17 cellular contexts compared by ENCODE assay signal in the genomic region with DNA sequence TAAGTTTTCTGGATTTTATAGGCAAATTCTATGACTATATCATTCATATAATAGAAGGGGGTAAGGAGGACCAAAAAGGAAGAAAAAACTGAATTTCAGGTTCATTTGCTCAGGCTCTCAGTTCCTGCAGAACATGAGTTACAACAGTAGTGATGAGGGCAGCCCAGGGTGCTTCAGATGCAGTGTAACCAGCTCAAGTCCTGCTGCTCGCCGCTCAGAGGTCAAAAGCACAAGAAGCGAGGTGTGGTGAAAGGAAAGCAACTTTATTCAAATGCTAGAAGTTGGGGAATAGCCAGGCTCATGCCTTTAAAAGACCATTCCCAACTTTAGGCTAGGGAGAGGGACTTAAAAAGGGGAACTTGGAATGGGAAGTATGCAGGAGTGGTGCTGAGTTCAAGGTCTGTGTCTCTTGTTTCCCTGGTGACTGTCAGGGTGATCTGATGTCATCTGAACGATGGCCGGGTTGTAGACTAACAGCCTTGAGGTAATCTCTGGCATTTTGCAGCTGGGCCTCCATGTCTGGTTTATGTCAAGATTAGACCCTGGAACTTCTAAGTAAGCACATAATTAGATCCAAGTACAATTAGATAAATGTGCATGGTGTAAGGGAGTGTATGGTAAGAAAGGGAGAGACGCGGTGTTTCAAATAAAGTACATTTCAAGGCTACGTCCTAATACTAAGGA. TPM values are rescaled to one million over a fixed set of nuclear protein-coding genes. Genes with fewer than 3 reads are reported as not detected.
A peak's percentile ranks its signal among the peaks of the same experiment; 100 is the strongest.
DNase-seq lines count a peak whose midpoint lies in the region; ATAC-seq and TF ChIP-seq lines count a peak whose summit lies in the region.
"Had no signal": no experiment of that assay in that cellular context is flagged by ENCODE, and none has a peak within 500 bp of the region (broad histone marks: within the 10 kb centered on the region; RNA-seq: fewer than 3 reads in every experiment).

No MANE protein-coding gene starts in this region.

- H3K4me3 ChIP-seq in mesodermal cell (ENCODE audit: extremely low read depth, insufficient read depth, low read length, poor library complexity, severe bottlenecking): no peak overlapping the region
- H3K4me3 ChIP-seq: GM23248, Peyer's patch had no signal

- no peaks in the 10 kb centered on the region for H3K9me3 ChIP-seq in mesodermal cell (ENCODE audit: control insufficient read depth, low read length)
- H3K9me3 ChIP-seq: Peyer's patch had no signal

- intact Hi-C loops in natural killer cell (cut with micrococcal nuclease): no loop called here

- no peaks in the 10 kb centered on the region for H3K9me3 Mint-ChIP-seq in natural killer cell
- no peaks in the 10 kb centered on the region for H3K9me3 Mint-ChIP-seq in natural killer cell treated with Interleukin-12 subunit alpha and Interleukin-12 subunit beta and Interleukin-15 and Interleukin-18, amount 100 ng/mL, for 72 hours
- no peaks in the 10 kb centered on the region for H3K9me3 Mint-ChIP-seq in central memory CD8-positive, alpha-beta T cell
- H3K9me3 Mint-ChIP-seq: HFFc6 had no signal

- H3K4me3 Mint-ChIP-seq in natural killer cell: peak overlapping the region; percentile 6
- H3K4me3 Mint-ChIP-seq in natural killer cell treated with Interleukin-12 subunit alpha and Interleukin-12 subunit beta and Interleukin-15 and Interleukin-18, amount 100 ng/mL, for 72 hours: no peak overlapping the region
- H3K4me3 Mint-ChIP-seq in central memory CD8-positive, alpha-beta T cell: no peak overlapping the region
- H3K4me3 Mint-ChIP-seq: HFFc6 had no signal

- no peak for TF ChIP-seq CTCF in natural killer cell (IDR thresholded peaks at IDR 0.05)

- H3K27ac ChIP-seq in mesodermal cell (ENCODE audit: low read depth, low read length, severe bottlenecking): peak overlapping the region; percentile 65
- H3K27ac ChIP-seq: GM23248, Peyer's patch had no signal

- DNase-seq in natural killer cell: no peak
- no peak for DNase-seq in natural killer cell treated with Interleukin-12 subunit alpha and Interleukin-12 subunit beta and Interleukin-15 and Interleukin-18, amount 100 ng/mL, for 72 hours (ENCODE audit: low spot score)
- DNase-seq in central memory CD8-positive, alpha-beta T cell (ENCODE audit: low spot score in 2 of 2): no peak
- no peak for DNase-seq in NCI-H345 treated with DMSO at 0.1 percent for 48 hours (lab: John Stamatoyannopoulos, UW; ENCODE audit: unreplicated experiment)
- no peak for DNase-seq in NK-92 treated with Interleukin-12 subunit alpha and Interleukin-12 subunit beta, amount 100 ng/mL, for 24 hours (lab: John Stamatoyannopoulos, UW)
- no peak for DNase-seq in cerebellar cortex (ENCODE audit: low spot score)
- DNase-seq in 8988T: no peak
- DNase-seq: GM23248, HFFc6, Kasumi-1, NCI-H1930, NCI-H2171, NCI-H774, Peyer's patch, SHP77 had no signal

- no peaks in the 10 kb centered on the region for H3K36me3 ChIP-seq in mesodermal cell (ENCODE audit: control insufficient read depth, insufficient read depth, low read length)
- H3K36me3 ChIP-seq: Peyer's patch had no signal

- no peak overlapping the region for H3K27ac Mint-ChIP-seq in natural killer cell
- no peak overlapping the region for H3K27ac Mint-ChIP-seq in natural killer cell treated with Interleukin-12 subunit alpha and Interleukin-12 subunit beta and Interleukin-15 and Interleukin-18, amount 100 ng/mL, for 72 hours
- H3K27ac Mint-ChIP-seq in central memory CD8-positive, alpha-beta T cell (ENCODE audit: low read depth): peak overlapping the region; percentile 42
- H3K27ac Mint-ChIP-seq: HFFc6 had no signal

- peaks cover 0 to 2% of the 10 kb centered on the region in 2 donors for H3K27me3 Mint-ChIP-seq in natural killer cell (ENCODE audit: low read depth in 2 of 2)
- H3K27me3 Mint-ChIP-seq in natural killer cell treated with Interleukin-12 subunit alpha and Interleukin-12 subunit beta and Interleukin-15 and Interleukin-18, amount 100 ng/mL, for 72 hours: peaks cover 0 to 2% of the 10 kb centered on the region in 2 donors
- H3K27me3 Mint-ChIP-seq in central memory CD8-positive, alpha-beta T cell: no peaks in the 10 kb centered on the region

- peaks cover 19 to 20% of the 10 kb centered on the region in 2 donors for H3K4me1 Mint-ChIP-seq in natural killer cell
- peaks cover 14 to 17% of the 10 kb centered on the region in 2 donors for H3K4me1 Mint-ChIP-seq in natural killer cell treated with Interleukin-12 subunit alpha and Interleukin-12 subunit beta and Interleukin-15 and Interleukin-18, amount 100 ng/mL, for 72 hours (ENCODE audit: low read depth in 2 of 2)
- peaks cover 11% of the 10 kb centered on the region for H3K4me1 Mint-ChIP-seq in central memory CD8-positive, alpha-beta T cell
- H3K4me1 Mint-ChIP-seq: CD14-positive monocyte had no signal

- H3K36me3 Mint-ChIP-seq in natural killer cell: no peaks in the 10 kb centered on the region
- no peaks in the 10 kb centered on the region for H3K36me3 Mint-ChIP-seq in natural killer cell treated with Interleukin-12 subunit alpha and Interleukin-12 subunit beta and Interleukin-15 and Interleukin-18, amount 100 ng/mL, for 72 hours
- no peaks in the 10 kb centered on the region for H3K36me3 Mint-ChIP-seq in central memory CD8-positive, alpha-beta T cell (ENCODE audit: insufficient read depth)
- H3K36me3 Mint-ChIP-seq: CD14-positive monocyte had no signal

- peaks cover 7% of the 10 kb centered on the region for H3K4me1 ChIP-seq in mesodermal cell (ENCODE audit: control insufficient read depth, insufficient read depth, low read length, poor library complexity, severe bottlenecking)
- H3K4me1 ChIP-seq: Peyer's patch had no signal

- WGBS in mesodermal cell (ENCODE audit: insufficient coverage in 2 of 2), 2 experiments: 67 to 79% methylated on average over 3 to 6 of the region's 8 CpGs

- ATAC-seq in natural killer cell: no peak
- ATAC-seq in natural killer cell treated with Interleukin-12 subunit alpha and Interleukin-12 subunit beta and Interleukin-15 and Interleukin-18, amount 100 ng/mL, for 72 hours: no peak
- ATAC-seq in central memory CD8-positive, alpha-beta T cell (replicated peaks; ENCODE audit: extremely low read depth, poor library complexity, severe bottlenecking): no peak

RNA-seq across cellular contexts. Expression of gene SEC63, which starts 14.5 kb away (rescaled TPM):
- 100 to 1,000 TPM in 1 of 3 donors, 10 to 100 TPM in 2; 84.4 to 104 (median 90.4) TPM for total RNA-seq in natural killer cell
- 100 to 1,000 TPM; 106 to 116 TPM for total RNA-seq in natural killer cell treated with Interleukin-12 subunit alpha and Interleukin-12 subunit beta and Interleukin-15 and Interleukin-18, amount 100 ng/mL, for 72 hours
- 71.0 TPM for polyA plus RNA-seq in mesodermal cell (2013, experiment 1 of 2)
- polyA plus RNA-seq in mesodermal cell (2013, experiment 2 of 2): 82.8 TPM
